8 cellular contexts compared by ENCODE assay signal in the genomic region with DNA sequence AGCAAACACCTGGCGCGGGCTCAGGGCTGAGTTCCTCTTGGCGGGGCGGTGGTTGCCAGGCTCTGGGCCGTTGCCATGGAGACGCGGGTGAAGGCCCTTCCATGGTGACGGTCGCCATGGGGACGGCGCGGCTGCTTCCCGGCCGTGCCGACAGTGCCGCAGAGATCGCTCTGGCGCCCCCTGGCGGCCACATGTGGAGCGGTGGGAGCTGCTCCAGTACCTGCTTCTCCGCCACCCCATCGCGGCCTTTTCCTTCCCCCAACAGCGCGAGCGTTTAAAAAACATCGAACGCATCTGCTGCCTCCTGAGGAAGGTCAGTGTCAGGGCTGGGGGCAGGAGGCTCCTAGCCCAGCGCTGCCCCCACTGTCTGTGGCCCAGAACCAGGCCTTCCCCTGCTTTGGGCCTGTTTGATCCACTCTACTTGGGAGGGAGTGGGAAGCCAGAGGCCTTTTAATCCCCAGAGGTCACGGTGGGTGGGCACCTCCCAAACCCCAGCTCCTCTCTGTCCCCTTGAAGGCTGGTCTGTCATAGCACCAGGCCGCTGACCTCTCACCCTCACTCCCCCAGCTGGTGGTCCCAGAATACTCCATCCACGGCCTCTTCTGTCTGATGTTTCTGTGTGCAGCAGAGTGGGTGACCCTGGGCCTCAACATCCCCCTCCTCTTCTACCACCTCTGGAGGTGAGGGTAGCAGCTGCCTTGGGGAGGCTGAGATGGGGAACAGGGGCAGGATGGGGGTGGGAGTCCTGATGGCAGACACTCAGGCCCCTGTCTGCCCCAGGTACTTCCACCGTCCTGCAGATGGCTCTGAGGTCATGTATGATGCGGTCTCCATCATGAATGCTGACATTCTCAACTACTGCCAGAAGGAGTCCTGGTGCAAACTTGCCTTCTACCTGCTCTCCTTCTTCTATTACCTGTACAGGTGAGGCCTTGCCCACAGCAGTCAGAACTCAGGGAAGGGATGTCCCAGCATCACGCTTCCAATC. TPM values are rescaled to one million over a fixed set of nuclear protein-coding genes. Genes with fewer than 3 reads are reported as not detected.
DNase-seq lines count a peak whose midpoint lies in the region; ATAC-seq and TF ChIP-seq lines count a peak whose summit lies in the region.

No MANE protein-coding gene starts in this region.

- POLR2A ChIA-PET in OCI-LY7 (lab: Charles Lee): interaction anchor here (1.1 kb wide), 1 partner anchor 22 kb away, joined by 3 read pairs; no protein-coding TSS in a partner anchor

- peaks cover 3% of the 10 kb centered on the region for H3K27me3 ChIP-seq in mucosa of stomach (ENCODE audit: control insufficient read depth, insufficient read depth, low read length)

- H3K4me3 ChIP-seq in OCI-LY7 (ENCODE audit: low read depth, low read length, poor library complexity, severe bottlenecking) (no peak overlapping the region), epithelial cell of esophagus (ENCODE audit: low read length) (no peak overlapping the region), mucosa of stomach (ENCODE audit: low read length) (no peak overlapping the region)

- no peaks in the 10 kb centered on the region for H4K20me1 ChIP-seq in OCI-LY7 (ENCODE audit: insufficient read depth, low read length)

- no TSS peak for BruUV-seq in OCI-LY7 (replicated peaks; lab: Mats Ljungman, UMichigan)

- H3K9ac ChIP-seq in mucosa of stomach (ENCODE audit: low read length): peak overlapping the region; percentile 38

- peak; percentile 91 for TF ChIP-seq CTCF in OCI-LY7 (conservative IDR thresholded peaks at IDR 0.05; ENCODE audit: low read length)
- peak; percentile 84 for TF ChIP-seq CTCF in epithelial cell of esophagus (IDR thresholded peaks at IDR 0.05; ENCODE audit: insufficient read depth, low read depth, low read length, missing control alignments)

- no peaks in the 10 kb centered on the region for H3K9me2 ChIP-seq in OCI-LY7 (ENCODE audit: insufficient read depth, low read length)

- H3K9me3 ChIP-seq in OCI-LY7 (ENCODE audit: low read length) (no peaks in the 10 kb centered on the region), mucosa of stomach (ENCODE audit: control insufficient read depth, low read length) (no peaks in the 10 kb centered on the region)

- intact Hi-C loops in OCI-LY7 (cut with micrococcal nuclease; ENCODE audit: unreplicated experiment): loop anchor here (1.0 kb wide), 2 partner anchors 13 to 60 kb away; no protein-coding TSS in a partner anchor

- H3K4me1 ChIP-seq in OCI-LY7 (ENCODE audit: insufficient read depth, low read length, poor library complexity, severe bottlenecking): peaks cover 40% of the 10 kb centered on the region
- H3K4me1 ChIP-seq in mucosa of stomach (ENCODE audit: control insufficient read depth, insufficient read depth, low read length): peaks cover 19% of the 10 kb centered on the region

- H3K79me2 ChIP-seq in OCI-LY7 (ENCODE audit: insufficient read depth, low read depth, low read length): no peaks in the 10 kb centered on the region

- peaks cover 15% of the 10 kb centered on the region; the same call in 1 of the 2 replicates for H3K36me3 ChIP-seq in OCI-LY7 (ENCODE audit: insufficient read depth, low read length)
- peaks cover 5% of the 10 kb centered on the region for H3K36me3 ChIP-seq in mucosa of stomach (ENCODE audit: control insufficient read depth, insufficient read depth, low read length)

- peak; percentile 98 for DNase-seq in DMS53 treated with DMSO at 0.1 percent for 48 hours (lab: John Stamatoyannopoulos, UW; ENCODE audit: unreplicated experiment)
- peak; percentile 99 for DNase-seq in KBM-7
- peak; percentile 100 for DNase-seq in OCI-LY7 (ENCODE audit: low spot score)
- DNase-seq in activated T-cell treated with anti-CD3 and anti-CD28 coated beads for 24 hours (ENCODE audit: low read depth): peak; percentile 98
- DNase-seq in epithelial cell of esophagus (ENCODE audit: low read depth): peak; percentile 95
- DNase-seq in stimulated activated CD8-positive, alpha-beta memory T cell treated with anti-CD3 and anti-CD28 coated beads, Interleukin-7, amount 100 ng/mL, for 24 hours (ENCODE audit: low read depth): peak; percentile 99

- H3K27ac ChIP-seq in OCI-LY7 (ENCODE audit: low read depth, low read length, poor library complexity, severe bottlenecking): no peak overlapping the region

- peak; percentile 63 for ATAC-seq in GM21619 (IDR thresholded peaks at IDR 0.05; ENCODE audit: unreplicated experiment)

- in situ Hi-C loops in KBM-7 (cut with MboI; ENCODE audit: low pct_unique_long_range_greater_than_20kb, low sequenced_read_pairs): no loop called here

- peak overlapping the region; percentile 56 for H3K4me2 ChIP-seq in OCI-LY7 (ENCODE audit: low read length)

- CTCF ChIA-PET in OCI-LY7 (lab: Charles Lee; ENCODE audit: unreplicated experiment): interaction anchor here (0.6 kb wide), 1 partner anchor 29 kb away, joined by 3 read pairs; no protein-coding TSS in a partner anchor

- no peak overlapping the region for H2AFZ ChIP-seq in OCI-LY7 (ENCODE audit: low read length)

RNA-seq across cellular contexts. Expression of gene CNIH2, which starts 4.8 kb away (rescaled TPM):
- 0.23 and 0.60 TPM in 2 replicates for total RNA-seq in OCI-LY7 (2014; rRNA removed; shearing (Covaris generic))
- total RNA-seq in OCI-LY7 (2022): 2.7 and 3.5 TPM in 2 replicates

RNA-seq across cellular contexts. Expression of gene YIF1A, which starts 6.2 kb away (rescaled TPM):
- 63.9 and 73.4 TPM in 2 replicates for total RNA-seq in OCI-LY7 (2014; rRNA removed; shearing (Covaris generic))
- 44.9 and 57.2 TPM in 2 replicates for total RNA-seq in OCI-LY7 (2022)

RNA-seq across cellular contexts. Expression of gene TMEM151A, which starts 8.9 kb away (rescaled TPM):
- not detected in 2 replicates for total RNA-seq in OCI-LY7 (2014; rRNA removed; shearing (Covaris generic))
- total RNA-seq in OCI-LY7 (2022): not detected in 2 replicates

RNA-seq across cellular contexts. Expression of gene RAB1B, which starts 14.3 kb away (rescaled TPM):
- total RNA-seq in OCI-LY7 (2014; rRNA removed; shearing (Covaris generic)): 69.2 and 77.7 TPM in 2 replicates
- total RNA-seq in OCI-LY7 (2022): 81.8 and 88.1 TPM in 2 replicates

RNA-seq across cellular contexts. Expression of gene KLC2, which starts 25.3 kb away (rescaled TPM):
- 19.8 and 22.1 TPM in 2 replicates for total RNA-seq in OCI-LY7 (2014; rRNA removed; shearing (Covaris generic))
- 43.6 and 55.2 TPM in 2 replicates for total RNA-seq in OCI-LY7 (2022)
